1 cellular context compared by ENCODE assay signal in genomic region chr3:122679467-122680291, GRCh38.
TF ChIP-seq lines count a peak whose summit lies in the region.

No MANE protein-coding gene starts in this region.

TF ChIP-seq in HepG2, 621 proteins besides CTCF, POLR2A, EP300 and RAD21 (continued from another document):
- TF ChIP-seq GLI4 (CRISPR knock-in tag; IDR thresholded peaks at IDR 0.05; ENCODE audit: borderline replicate concordance) (peak; percentile 72; the same call in 1 of the 2 replicates), ZNF614 (CRISPR knock-in tag; IDR thresholded peaks at IDR 0.05; ENCODE audit: borderline replicate concordance) (0 out of 2 replicates have a peak, but pooled peaks have one; percentile 7), ARHGAP35 (CRISPR knock-in tag; IDR thresholded peaks at IDR 0.05; ENCODE audit: borderline replicate concordance) (0 out of 2 replicates have a peak, but pooled peaks have one; percentile 45), NCOA5 (CRISPR knock-in tag; IDR thresholded peaks at IDR 0.05) (no peak), ZBTB25 (CRISPR knock-in tag; IDR thresholded peaks at IDR 0.05) (no peak), FOXC1 (CRISPR knock-in tag; IDR thresholded peaks at IDR 0.05; ENCODE audit: borderline replicate concordance) (peak; percentile 52; the same call in 1 of the 2 replicates), HNF4G (IDR thresholded peaks at IDR 0.05; ENCODE audit: borderline replicate concordance, low read depth, low read length) (no peak), HNF4G (CRISPR knock-in tag; IDR thresholded peaks at IDR 0.05; ENCODE audit: borderline replicate concordance, low read depth) (no peak), HMGXB4 (CRISPR knock-in tag; IDR thresholded peaks at IDR 0.05; ENCODE audit: borderline replicate concordance in 1 of 2, low read depth in 1 of 2) (peak in 1 of 2 experiments; percentile 20; a peak in 1 of 4 replicates), POLR2AphosphoS5 (IDR thresholded peaks at IDR 0.05; ENCODE audit: low read depth, low read length) (0 out of 2 replicates have a peak, but pooled peaks have one; percentile 20), ZNF839 (CRISPR knock-in tag; IDR thresholded peaks at IDR 0.05; ENCODE audit: borderline replicate concordance) (peak; percentile 36; the same call in 1 of the 2 replicates), ZNF710 (CRISPR knock-in tag; IDR thresholded peaks at IDR 0.05; ENCODE audit: borderline replicate concordance) (no peak), ZNF547 (CRISPR knock-in tag; IDR thresholded peaks at IDR 0.05) (0 out of 2 replicates have a peak, but pooled peaks have one; percentile 38), REPIN1 (CRISPR knock-in tag; IDR thresholded peaks at IDR 0.05; ENCODE audit: borderline replicate concordance, low read depth) (0 out of 2 replicates have a peak, but pooled peaks have one; percentile 19), PHF8 (CRISPR knock-in tag; IDR thresholded peaks at IDR 0.05) (peak; percentile 1; the same call in 1 of the 2 replicates), ZNF775 (CRISPR knock-in tag; IDR thresholded peaks at IDR 0.05; ENCODE audit: borderline replicate concordance) (0 out of 2 replicates have a peak, but pooled peaks have one; percentile 23), ZNF580 (CRISPR knock-in tag; IDR thresholded peaks at IDR 0.05; ENCODE audit: borderline replicate concordance, low read depth) (0 out of 2 replicates have a peak, but pooled peaks have one; percentile 19), ZNF639 (CRISPR knock-in tag; conservative IDR thresholded peaks at IDR 0.05) (no peak), DBP (CRISPR knock-in tag; IDR thresholded peaks at IDR 0.05; ENCODE audit: not compliant biosample characterization) (no peak), ZNF776 (CRISPR knock-in tag; IDR thresholded peaks at IDR 0.05) (0 out of 2 replicates have a peak, but pooled peaks have one; percentile 5), TEAD3 (CRISPR knock-in tag; optimal IDR thresholded peaks at IDR 0.05; ENCODE audit: borderline replicate concordance) (no peak), MTERF4 (CRISPR knock-in tag; IDR thresholded peaks at IDR 0.05) (0 out of 2 replicates have a peak, but pooled peaks have one; percentile 57), JUN (CRISPR knock-in tag; IDR thresholded peaks at IDR 0.05) (0 out of 2 replicates have a peak, but pooled peaks have one; percentile 36), SIX1 (CRISPR knock-in tag; IDR thresholded peaks at IDR 0.05; ENCODE audit: borderline replicate concordance) (peak; percentile 60; the same call in 1 of the 2 replicates), CBFB (CRISPR knock-in tag; IDR thresholded peaks at IDR 0.05) (0 out of 2 replicates have a peak, but pooled peaks have one; percentile 21), NFYB (CRISPR knock-in tag; IDR thresholded peaks at IDR 0.05) (no peak)
- TF ChIP-seq, protein P1, sequence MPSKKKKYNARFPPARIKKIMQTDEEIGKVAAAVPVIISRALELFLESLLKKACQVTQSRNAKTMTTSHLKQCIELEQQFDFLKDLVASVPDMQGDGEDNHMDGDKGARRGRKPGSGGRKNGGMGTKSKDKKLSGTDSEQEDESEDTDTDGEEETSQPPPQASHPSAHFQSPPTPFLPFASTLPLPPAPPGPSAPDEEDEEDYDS (CRISPR knock-in tag; IDR thresholded peaks at IDR 0.05), result peak; percentile 25; the same call in 1 of the 2 replicates
- TF ChIP-seq, protein P2, sequence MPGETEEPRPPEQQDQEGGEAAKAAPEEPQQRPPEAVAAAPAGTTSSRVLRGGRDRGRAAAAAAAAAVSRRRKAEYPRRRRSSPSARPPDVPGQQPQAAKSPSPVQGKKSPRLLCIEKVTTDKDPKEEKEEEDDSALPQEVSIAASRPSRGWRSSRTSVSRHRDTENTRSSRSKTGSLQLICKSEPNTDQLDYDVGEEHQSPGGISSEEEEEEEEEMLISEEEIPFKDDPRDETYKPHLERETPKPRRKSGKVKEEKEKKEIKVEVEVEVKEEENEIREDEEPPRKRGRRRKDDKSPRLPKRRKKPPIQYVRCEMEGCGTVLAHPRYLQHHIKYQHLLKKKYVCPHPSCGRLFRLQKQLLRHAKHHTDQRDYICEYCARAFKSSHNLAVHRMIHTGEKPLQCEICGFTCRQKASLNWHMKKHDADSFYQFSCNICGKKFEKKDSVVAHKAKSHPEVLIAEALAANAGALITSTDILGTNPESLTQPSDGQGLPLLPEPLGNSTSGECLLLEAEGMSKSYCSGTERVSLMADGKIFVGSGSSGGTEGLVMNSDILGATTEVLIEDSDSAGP (CRISPR knock-in tag; IDR thresholded peaks at IDR 0.05; ENCODE audit: borderline replicate concordance), result 0 out of 2 replicates have a peak, but pooled peaks have one; percentile 30
- TF ChIP-seq, protein P3, sequence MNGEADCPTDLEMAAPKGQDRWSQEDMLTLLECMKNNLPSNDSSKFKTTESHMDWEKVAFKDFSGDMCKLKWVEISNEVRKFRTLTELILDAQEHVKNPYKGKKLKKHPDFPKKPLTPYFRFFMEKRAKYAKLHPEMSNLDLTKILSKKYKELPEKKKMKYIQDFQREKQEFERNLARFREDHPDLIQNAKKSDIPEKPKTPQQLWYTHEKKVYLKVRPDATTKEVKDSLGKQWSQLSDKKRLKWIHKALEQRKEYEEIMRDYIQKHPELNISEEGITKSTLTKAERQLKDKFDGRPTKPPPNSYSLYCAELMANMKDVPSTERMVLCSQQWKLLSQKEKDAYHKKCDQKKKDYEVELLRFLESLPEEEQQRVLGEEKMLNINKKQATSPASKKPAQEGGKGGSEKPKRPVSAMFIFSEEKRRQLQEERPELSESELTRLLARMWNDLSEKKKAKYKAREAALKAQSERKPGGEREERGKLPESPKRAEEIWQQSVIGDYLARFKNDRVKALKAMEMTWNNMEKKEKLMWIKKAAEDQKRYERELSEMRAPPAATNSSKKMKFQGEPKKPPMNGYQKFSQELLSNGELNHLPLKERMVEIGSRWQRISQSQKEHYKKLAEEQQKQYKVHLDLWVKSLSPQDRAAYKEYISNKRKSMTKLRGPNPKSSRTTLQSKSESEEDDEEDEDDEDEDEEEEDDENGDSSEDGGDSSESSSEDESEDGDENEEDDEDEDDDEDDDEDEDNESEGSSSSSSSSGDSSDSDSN (CRISPR knock-in tag; IDR thresholded peaks at IDR 0.05), result no peak
TF ChIP-seq in HepG2: peak in this region for 32.
